Comparison of ENCODE assay signal across 23 cellular contexts in the genomic region with DNA sequence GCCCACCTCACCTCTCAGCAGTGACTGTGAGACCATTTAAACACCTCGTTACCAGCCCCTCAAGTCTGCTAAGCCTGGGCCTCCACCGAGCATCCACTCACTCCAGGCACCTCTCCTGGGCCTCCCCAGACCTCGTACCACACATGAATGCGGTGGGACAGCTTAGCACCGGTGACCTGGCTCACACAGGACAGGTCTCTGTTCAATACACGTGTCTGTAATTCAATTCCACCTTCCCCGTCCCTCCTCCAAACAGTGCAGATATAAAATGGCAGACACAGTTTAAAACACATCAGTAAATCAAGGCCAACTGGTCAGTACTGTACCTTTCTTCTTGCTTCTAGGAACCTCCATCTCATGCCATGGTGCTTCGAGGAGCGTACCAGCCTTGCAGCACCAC.
A peak's percentile ranks its signal among the peaks of the same experiment; 100 is the strongest.
DNase-seq lines count a peak whose midpoint lies in the region; ATAC-seq, FAIRE-seq and TF ChIP-seq lines count a peak whose summit lies in the region.
"Had no signal": no experiment of that assay in that cellular context is flagged by ENCODE, and none has a peak within 500 bp of the region (broad histone marks: within the 10 kb centered on the region; RNA-seq: fewer than 3 reads in every experiment).

No MANE protein-coding gene starts in this region.

- no peak for ATAC-seq in activated CD8-positive, alpha-beta memory T cell treated with anti-CD3 and anti-CD28 coated beads, Interleukin-2, amount 10 ng/mL, durations not matched to agents 7 days and 5 days
- no peak for ATAC-seq in effector memory CD8-positive, alpha-beta T cell (replicated peaks)
- ATAC-seq in GM19328 (IDR thresholded peaks at IDR 0.05; ENCODE audit: unreplicated experiment) = no peak
- ATAC-seq: A549; stimulated activated memory B cell treated with anti-CD40 and anti-IgM and Interleukin-4, amounts not matched to agents 10 μg/mL and 1 μg/mL and 100 μg/mL, for 72 hours had no signal

- H3K27ac Mint-ChIP-seq in activated CD8-positive, alpha-beta memory T cell treated with anti-CD3 and anti-CD28 coated beads, Interleukin-2, amount 10 ng/mL, durations not matched to agents 7 days and 5 days = peak overlapping the region; percentile 18
- H3K27ac Mint-ChIP-seq in effector memory CD8-positive, alpha-beta T cell = peak overlapping the region; percentile 82 to 88
- peak overlapping the region; percentile 85 for H3K27ac Mint-ChIP-seq in neural progenitor cell
- H3K27ac Mint-ChIP-seq: activated T-helper 2 cell treated with anti-CD3 and anti-CD28 coated beads, Interferon-gamma antibody, Interleukin-2, Interleukin-4, amounts not matched to agents 10 μg/mL and 5 μg/mL and 100 μg/mL, durations not matched to agents 14 hours and 24 hours and 36 hours; stimulated activated memory B cell treated with anti-CD40 and anti-IgM and Interleukin-4, amounts not matched to agents 10 μg/mL and 1 μg/mL and 100 μg/mL, for 72 hours had no signal

- peak overlapping the region; percentile 64 for H3K4me2 ChIP-seq in neural progenitor cell
- H3K4me2 ChIP-seq: A549, hepatocyte had no signal

- no peak for DNase-seq in activated CD8-positive, alpha-beta memory T cell treated with anti-CD3 and anti-CD28 coated beads, Interleukin-2, amount 10 ng/mL, durations not matched to agents 7 days and 5 days
- DNase-seq in activated CD8-positive, alpha-beta memory T cell treated with anti-CD3 and anti-CD28 coated beads, Interleukin-2, amount 50 U/mL, for 48 hours = no peak
- no peak for DNase-seq in effector memory CD8-positive, alpha-beta T cell
- DNase-seq in neural progenitor cell (ENCODE audit: low spot score) = no peak
- no peak for DNase-seq in MV-4-11 (lab: John Stamatoyannopoulos, UW)
- DNase-seq in GM12891 (ENCODE audit: insufficient read length, low spot score) = no peak
- DNase-seq: activated CD8-positive, alpha-beta memory T cell treated with anti-CD3 and anti-CD28 coated beads for 24 hours; DND-41; Kasumi-1; NCI-H1092 treated with DMSO at 0.1 percent for 48 hours; NCI-H2081 treated with DMSO at 0.1 percent for 48 hours; retina; tibial artery had no signal

- peaks cover 52% of the 10 kb centered on the region for H3K79me2 ChIP-seq in neural progenitor cell (ENCODE audit: low read depth)

- H3K9ac ChIP-seq in HUES64 (ENCODE audit: low read depth, low read length) (peak overlapping the region; percentile 47), neural progenitor cell (no peak overlapping the region)

- H3K36me3 ChIP-seq in HUES64 (ENCODE audit: insufficient read depth, low read length) = peaks cover 26% of the 10 kb centered on the region
- no peaks in the 10 kb centered on the region for H3K36me3 ChIP-seq in neural progenitor cell

- no peak for FAIRE-seq in GM12891 (lab: Jason Lieb, UNC)
- FAIRE-seq: A549, endometrium, H54 had no signal

- H3F3A ChIP-seq in neural progenitor cell (ENCODE audit: low read depth) = peaks cover 42% of the 10 kb centered on the region

- peaks cover 71% of the 10 kb centered on the region for H4K20me1 ChIP-seq in neural progenitor cell (ENCODE audit: low read depth)

- H3K27ac ChIP-seq in HUES64 (ENCODE audit: low read depth, low read length) (peak overlapping the region; percentile 80), neural progenitor cell (peak overlapping the region; percentile 17)
- H3K27ac ChIP-seq: A549, ascending aorta, C4-2B, hepatocyte, tibial artery had no signal

- H3K9me3 ChIP-seq in HUES64 (ENCODE audit: insufficient read depth, low read depth, low read length) (no peaks in the 10 kb centered on the region), neural progenitor cell (ENCODE audit: low read depth) (no peaks in the 10 kb centered on the region)
- H3K9me3 ChIP-seq: A549, ascending aorta, tibial artery had no signal

- peaks cover 12% of the 10 kb centered on the region for H3K36me3 Mint-ChIP-seq in activated CD8-positive, alpha-beta memory T cell treated with anti-CD3 and anti-CD28 coated beads, Interleukin-2, amount 10 ng/mL, durations not matched to agents 7 days and 5 days
- H3K36me3 Mint-ChIP-seq in effector memory CD8-positive, alpha-beta T cell (ENCODE audit: insufficient read depth) = peaks cover 52% of the 10 kb centered on the region
- peaks cover 16% of the 10 kb centered on the region for H3K36me3 Mint-ChIP-seq in neural progenitor cell

- CTCF ChIA-PET in activated CD8-positive, alpha-beta memory T cell treated with anti-CD3 and anti-CD28 coated beads, Interleukin-2, amount 10 ng/mL, durations not matched to agents 7 days and 5 days (lab: Charles Lee) = no interaction called here

- H3K4me1 ChIP-seq in HUES64 (ENCODE audit: insufficient read depth, low read length) = peaks cover 53% of the 10 kb centered on the region
- peaks cover 35% of the 10 kb centered on the region for H3K4me1 ChIP-seq in neural progenitor cell
- H3K4me1 ChIP-seq: ascending aorta had no signal

- no peaks in the 10 kb centered on the region for H3K9me3 Mint-ChIP-seq in activated CD8-positive, alpha-beta memory T cell treated with anti-CD3 and anti-CD28 coated beads, Interleukin-2, amount 10 ng/mL, durations not matched to agents 7 days and 5 days (ENCODE audit: low read depth)
- no peaks in the 10 kb centered on the region for H3K9me3 Mint-ChIP-seq in effector memory CD8-positive, alpha-beta T cell
- no peaks in the 10 kb centered on the region for H3K9me3 Mint-ChIP-seq in neural progenitor cell
- H3K9me3 Mint-ChIP-seq: activated T-helper 2 cell treated with anti-CD3 and anti-CD28 coated beads, Interferon-gamma antibody, Interleukin-2, Interleukin-4, amounts not matched to agents 10 μg/mL and 5 μg/mL and 100 μg/mL, durations not matched to agents 14 hours and 24 hours and 36 hours; stimulated activated memory B cell treated with anti-CD40 and anti-IgM and Interleukin-4, amounts not matched to agents 10 μg/mL and 1 μg/mL and 100 μg/mL, for 72 hours had no signal

- 42% methylated on average over 9 of the region's 9 CpGs for WGBS in HUES64

- H3K4me3 ChIP-seq in HUES64 (ENCODE audit: low read length) (peak overlapping the region; percentile 2; the same call in 1 of the 2 replicates), neural progenitor cell (peak overlapping the region; percentile 3)
- H3K4me3 ChIP-seq: A549, ascending aorta, hepatocyte, tibial artery had no signal

- H2AFZ ChIP-seq in neural progenitor cell (replicated peaks) = no peak overlapping the region
- H2AFZ ChIP-seq: hepatocyte had no signal

- no peak for TF ChIP-seq POLR2A in GM12891 (IDR thresholded peaks at IDR 0.05; ENCODE audit: low read depth, low read length)

- no peak for TF ChIP-seq CTCF in neural progenitor cell (IDR thresholded peaks at IDR 0.05)

- no peak overlapping the region for H3K4me3 Mint-ChIP-seq in activated CD8-positive, alpha-beta memory T cell treated with anti-CD3 and anti-CD28 coated beads, Interleukin-2, amount 10 ng/mL, durations not matched to agents 7 days and 5 days
- H3K4me3 Mint-ChIP-seq in effector memory CD8-positive, alpha-beta T cell = no peak overlapping the region
- H3K4me3 Mint-ChIP-seq in neural progenitor cell = no peak overlapping the region
- H3K4me3 Mint-ChIP-seq: stimulated activated memory B cell treated with anti-CD40 and anti-IgM and Interleukin-4, amounts not matched to agents 10 μg/mL and 1 μg/mL and 100 μg/mL, for 72 hours had no signal

- peaks cover 11% of the 10 kb centered on the region for H3K4me1 Mint-ChIP-seq in activated CD8-positive, alpha-beta memory T cell treated with anti-CD3 and anti-CD28 coated beads, Interleukin-2, amount 10 ng/mL, durations not matched to agents 7 days and 5 days
- peaks cover 21 to 22% of the 10 kb centered on the region in 2 donors for H3K4me1 Mint-ChIP-seq in effector memory CD8-positive, alpha-beta T cell (ENCODE audit: low read depth in 2 of 2)
- peaks cover 49% of the 10 kb centered on the region for H3K4me1 Mint-ChIP-seq in neural progenitor cell

- H3K27me3 ChIP-seq in HUES64 (ENCODE audit: insufficient read depth, low read length) = no peaks in the 10 kb centered on the region
- no peaks in the 10 kb centered on the region for H3K27me3 ChIP-seq in neural progenitor cell
- H3K27me3 ChIP-seq: ascending aorta, hepatocyte, tibial artery had no signal

- H3K27me3 Mint-ChIP-seq in activated CD8-positive, alpha-beta memory T cell treated with anti-CD3 and anti-CD28 coated beads, Interleukin-2, amount 10 ng/mL, durations not matched to agents 7 days and 5 days = no peaks in the 10 kb centered on the region
- no peaks in the 10 kb centered on the region for H3K27me3 Mint-ChIP-seq in effector memory CD8-positive, alpha-beta T cell
- H3K27me3 Mint-ChIP-seq in neural progenitor cell (ENCODE audit: insufficient read depth, low read depth) = peaks cover 4% of the 10 kb centered on the region
- H3K27me3 Mint-ChIP-seq: stimulated activated memory B cell treated with anti-CD40 and anti-IgM and Interleukin-4, amounts not matched to agents 10 μg/mL and 1 μg/mL and 100 μg/mL, for 72 hours had no signal

TF ChIP-seq in GM12891, 5 proteins besides CTCF, POLR2A, EP300 and RAD21:
- no peak for TF ChIP-seq TAF1 (IDR thresholded peaks at IDR 0.05; ENCODE audit: low read depth, low read length)
- no peak for TF ChIP-seq POLR2AphosphoS5 (IDR thresholded peaks at IDR 0.05; ENCODE audit: low read depth, low read length)
- TF ChIP-seq SPI1 (IDR thresholded peaks at IDR 0.05; ENCODE audit: low read depth, low read length) = no peak
- TF ChIP-seq POU2F2 (IDR thresholded peaks at IDR 0.05; ENCODE audit: low read depth, low read length) = no peak
- no peak for TF ChIP-seq PAX5 (IDR thresholded peaks at IDR 0.05; ENCODE audit: insufficient read depth, low read length, severe bottlenecking)

Comparison
In these comparisons a context has a peak if more than half of its experiments do, and no peak if none do; other contexts are left out.
1. H3K27ac Mint-ChIP-seq: peak in every context shown above with its lines; median percentile 85 in effector memory CD8-positive, alpha-beta T cell; 85 in neural progenitor cell; 18 in activated CD8-positive, alpha-beta memory T cell treated with anti-CD3 and anti-CD28 coated beads, Interleukin-2, amount 10 ng/mL, durations not matched to agents 7 days and 5 days.